In genomic region chr12:100899301-100899700, GRCh38 we compare ENCODE assay signal across 25 cellular contexts.
"Had no signal": no experiment of that assay in that cellular context is flagged by ENCODE, and none has a peak within 500 bp of the region (broad histone marks: within the 10 kb centered on the region; RNA-seq: fewer than 3 reads in every experiment).

No MANE protein-coding gene starts in this region.

- H3K4me3 ChIP-seq: breast epithelium, K562, Peyer's patch, SJCRH30 had no signal

- H3K27ac Mint-ChIP-seq: activated CD8-positive, alpha-beta T cell treated with anti-CD3 and anti-CD28 coated beads for 36 hours; activated naive CD4-positive, alpha-beta T cell treated with anti-CD3 and anti-CD28 coated beads, Interleukin-2, amount 50 U/mL, for 24 hours; activated T-cell treated with anti-CD3 and anti-CD28 coated beads, Interleukin-2, amount 50 U/mL, for 24 hours; activated T-helper 1 cell treated with anti-CD3 and anti-CD28 coated beads, Interleukin-12 subunit alpha, Interleukin-12 subunit beta, Interleukin-2, Interleukin-4 antibody, amounts not matched to agents 30 ng/mL and 10 ng/mL and 1 ng/mL, durations not matched to agents 14 hours and 24 hours and 36 hours had no signal

- H3K4me1 ChIP-seq: breast epithelium, Peyer's patch, SJCRH30 had no signal

- H3K4me3 Mint-ChIP-seq: activated CD8-positive, alpha-beta T cell treated with anti-CD3 and anti-CD28 coated beads for 36 hours; activated naive CD4-positive, alpha-beta T cell treated with anti-CD3 and anti-CD28 coated beads, Interleukin-2, amount 50 U/mL, for 24 hours; activated T-cell treated with anti-CD3 and anti-CD28 coated beads, Interleukin-2, amount 50 U/mL, for 24 hours; activated T-helper 1 cell treated with anti-CD3 and anti-CD28 coated beads, Interleukin-12 subunit alpha, Interleukin-12 subunit beta, Interleukin-2, Interleukin-4 antibody, amounts not matched to agents 30 ng/mL and 10 ng/mL and 1 ng/mL, durations not matched to agents 14 hours and 24 hours and 36 hours had no signal

- H3K4me1 Mint-ChIP-seq: activated naive CD4-positive, alpha-beta T cell treated with anti-CD3 and anti-CD28 coated beads, Interleukin-2, amount 50 U/mL, for 24 hours had no signal

- ATAC-seq: activated CD8-positive, alpha-beta T cell treated with anti-CD3 and anti-CD28 coated beads for 36 hours; K562 had no signal

- H3K36me3 Mint-ChIP-seq: activated naive CD4-positive, alpha-beta T cell treated with anti-CD3 and anti-CD28 coated beads, Interleukin-2, amount 50 U/mL, for 24 hours had no signal

- H3K27me3 Mint-ChIP-seq: activated CD8-positive, alpha-beta T cell treated with anti-CD3 and anti-CD28 coated beads for 36 hours; activated naive CD4-positive, alpha-beta T cell treated with anti-CD3 and anti-CD28 coated beads, Interleukin-2, amount 50 U/mL, for 24 hours; activated T-cell treated with anti-CD3 and anti-CD28 coated beads, Interleukin-2, amount 50 U/mL, for 24 hours had no signal

- DNase-seq: activated CD4-positive, alpha-beta T cell treated with anti-CD3 and anti-CD28 coated beads for 4 hours; activated CD8-positive, alpha-beta memory T cell treated with anti-CD3 and anti-CD28 coated beads, Interleukin-2, amount 50 U/mL, for 48 hours; activated CD8-positive, alpha-beta T cell treated with anti-CD3 and anti-CD28 coated beads for 36 hours; activated effector memory CD4-positive, alpha-beta T cell treated with Interleukin-2 at 50 U/mL for 16 hours; activated naive CD4-positive, alpha-beta T cell; activated T-cell treated with anti-CD3 and anti-CD28 coated beads, Interleukin-2, amount 50 U/mL, for 24 hours; aorta; caudate nucleus; Karpas-422; MM.1S; NCI-H1105; NCI-H1436; NCI-H1694 treated with DMSO at 0.1 percent for 48 hours; NCI-H2029 treated with DMSO at 0.1 percent for 48 hours; NCI-H526; Peyer's patch; Right ventricle myocardium superior; SJCRH30; T-helper 1 cell had no signal

- H3K9me3 ChIP-seq: breast epithelium, Peyer's patch, SJCRH30 had no signal

- H3K27ac ChIP-seq: breast epithelium, Peyer's patch, RWPE1, SJCRH30, VCaP had no signal

- H3K27me3 ChIP-seq: breast epithelium, Peyer's patch, SJCRH30 had no signal

- H3K36me3 ChIP-seq: breast epithelium, Peyer's patch, SJCRH30 had no signal

- H3K9me3 Mint-ChIP-seq: activated CD8-positive, alpha-beta T cell treated with anti-CD3 and anti-CD28 coated beads for 36 hours; activated naive CD4-positive, alpha-beta T cell treated with anti-CD3 and anti-CD28 coated beads, Interleukin-2, amount 50 U/mL, for 24 hours; activated T-helper 1 cell treated with anti-CD3 and anti-CD28 coated beads, Interleukin-12 subunit alpha, Interleukin-12 subunit beta, Interleukin-2, Interleukin-4 antibody, amounts not matched to agents 30 ng/mL and 10 ng/mL and 1 ng/mL, durations not matched to agents 14 hours and 24 hours and 36 hours had no signal
